In genomic region chr2:61793389-61793836, GRCh38 we compare ENCODE assay signal across 8 cellular contexts.
DNase-seq lines count a peak whose midpoint lies in the region; ATAC-seq lines count a peak whose summit lies in the region.

No MANE protein-coding gene starts in this region.

- H3K27ac Mint-ChIP-seq in activated CD8-positive, alpha-beta T cell treated with anti-CD3 and anti-CD28 coated beads, Interleukin-2, amount 10 ng/mL, durations not matched to agents 7 days and 5 days = no peak overlapping the region

- ATAC-seq in HG02588 (IDR thresholded peaks at IDR 0.05; ENCODE audit: unreplicated experiment) = peak; percentile 67
- ATAC-seq in activated CD8-positive, alpha-beta T cell treated with anti-CD3 and anti-CD28 coated beads, Interleukin-2, amount 10 ng/mL, durations not matched to agents 7 days and 5 days = peak; percentile 99

- peak overlapping the region; percentile 50 for H3K4me2 ChIP-seq in mesendoderm (ENCODE audit: low read length)

- no peak overlapping the region for H2BK5ac ChIP-seq in mesendoderm (ENCODE audit: low read length)

- POLR2A ChIA-PET in activated CD8-positive, alpha-beta T cell treated with anti-CD3 and anti-CD28 coated beads, Interleukin-2, amount 10 ng/mL, durations not matched to agents 7 days and 5 days (lab: Charles Lee) = interaction anchor here (0.8 kb wide), 1 partner anchor 20 kb away, joined by 4 read pairs; no protein-coding TSS in a partner anchor

- H3K36me3 Mint-ChIP-seq in activated CD8-positive, alpha-beta T cell treated with anti-CD3 and anti-CD28 coated beads, Interleukin-2, amount 10 ng/mL, durations not matched to agents 7 days and 5 days (ENCODE audit: low read depth) = no peaks in the 10 kb centered on the region

- H3K4me3 Mint-ChIP-seq in activated CD8-positive, alpha-beta T cell treated with anti-CD3 and anti-CD28 coated beads, Interleukin-2, amount 10 ng/mL, durations not matched to agents 7 days and 5 days = peak overlapping the region; percentile 61

- H3K4ac ChIP-seq in mesendoderm (ENCODE audit: low read depth, low read length) = no peak overlapping the region

- H3K4me1 Mint-ChIP-seq in activated CD8-positive, alpha-beta T cell treated with anti-CD3 and anti-CD28 coated beads, Interleukin-2, amount 10 ng/mL, durations not matched to agents 7 days and 5 days (ENCODE audit: low read depth) = peaks cover 8% of the 10 kb centered on the region

- no peak overlapping the region for H3K4me3 ChIP-seq in mesendoderm (ENCODE audit: low read length)

- no peak overlapping the region for H3K27ac ChIP-seq in mesendoderm (ENCODE audit: low read depth, low read length)

- no peak overlapping the region for H4K8ac ChIP-seq in mesendoderm (ENCODE audit: low read depth, low read length)

- H3K79me2 ChIP-seq in mesendoderm (ENCODE audit: control insufficient read depth, insufficient read depth, low read length) = no peaks in the 10 kb centered on the region

- DNase-seq in EL = peak; percentile 64
- DNase-seq in NCI-H460 (ENCODE audit: extremely low read depth, low read depth) = peak; percentile 61
- DNase-seq in activated CD8-positive, alpha-beta T cell treated with anti-CD3 and anti-CD28 coated beads, Interleukin-2, amount 10 ng/mL, durations not matched to agents 7 days and 5 days = peak; percentile 82
- DNase-seq in effector CD8-positive, alpha-beta T cell (lab: John Stamatoyannopoulos, UW) = peak; percentile 46
- peak; percentile 85 for DNase-seq in mesendoderm
- peak; percentile 33 to 37 for DNase-seq in stimulated activated CD8-positive, alpha-beta memory T cell treated with anti-CD3 and anti-CD28 coated beads, Interleukin-4, amount 100 ng/mL, for 4 hours (ENCODE audit: low read depth in 2 of 2, low spot score in 1 of 2)
- DNase-seq in DMS79 (lab: John Stamatoyannopoulos, UW) = no peak

- H2AK5ac ChIP-seq in mesendoderm (ENCODE audit: low read length) = no peak overlapping the region

- no peak overlapping the region for H2BK120ac ChIP-seq in mesendoderm (ENCODE audit: low read depth, low read length)

- H3K36me3 ChIP-seq in mesendoderm (ENCODE audit: control insufficient read depth, insufficient read depth, low read length) = no peaks in the 10 kb centered on the region

- H3K27me3 ChIP-seq in mesendoderm (ENCODE audit: insufficient read depth, low read length, poor library complexity) = no peaks in the 10 kb centered on the region

- H3K9ac ChIP-seq in mesendoderm (ENCODE audit: low read length) = no peak overlapping the region

- H3K4me1 ChIP-seq in mesendoderm (ENCODE audit: control insufficient read depth, low read depth, low read length) = no peaks in the 10 kb centered on the region

- H3K56ac ChIP-seq in mesendoderm (ENCODE audit: low read length) = no peak overlapping the region

- no peak overlapping the region for H3K23ac ChIP-seq in mesendoderm (ENCODE audit: low read length)

- no peaks in the 10 kb centered on the region for H3K79me1 ChIP-seq in mesendoderm (ENCODE audit: low read length)

- H3K9me3 Mint-ChIP-seq in activated CD8-positive, alpha-beta T cell treated with anti-CD3 and anti-CD28 coated beads, Interleukin-2, amount 10 ng/mL, durations not matched to agents 7 days and 5 days (ENCODE audit: insufficient read depth) = no peaks in the 10 kb centered on the region

- H3K18ac ChIP-seq in mesendoderm (ENCODE audit: low read length) = no peak overlapping the region

- H4K5ac ChIP-seq in mesendoderm (ENCODE audit: low read length) = no peak overlapping the region

- no CpG with 5 or more reads among the region's 20 CpGs for WGBS in mesendoderm (ENCODE audit: extremely low coverage, insufficient coverage, low lambda C conversion rate)

- CTCF ChIA-PET in activated CD8-positive, alpha-beta T cell treated with anti-CD3 and anti-CD28 coated beads, Interleukin-2, amount 10 ng/mL, durations not matched to agents 7 days and 5 days (lab: Charles Lee) = interaction anchor here (0.7 kb wide), 1 partner anchor 23 kb away, joined by 3 read pairs; no protein-coding TSS in a partner anchor

- peaks cover 10% of the 10 kb centered on the region for H3K27me3 Mint-ChIP-seq in activated CD8-positive, alpha-beta T cell treated with anti-CD3 and anti-CD28 coated beads, Interleukin-2, amount 10 ng/mL, durations not matched to agents 7 days and 5 days (ENCODE audit: low read depth)

- no peak overlapping the region for H2BK15ac ChIP-seq in mesendoderm (replicated peaks; ENCODE audit: low read depth)
